8 cellular contexts compared by ENCODE assay signal in the genomic region with DNA sequence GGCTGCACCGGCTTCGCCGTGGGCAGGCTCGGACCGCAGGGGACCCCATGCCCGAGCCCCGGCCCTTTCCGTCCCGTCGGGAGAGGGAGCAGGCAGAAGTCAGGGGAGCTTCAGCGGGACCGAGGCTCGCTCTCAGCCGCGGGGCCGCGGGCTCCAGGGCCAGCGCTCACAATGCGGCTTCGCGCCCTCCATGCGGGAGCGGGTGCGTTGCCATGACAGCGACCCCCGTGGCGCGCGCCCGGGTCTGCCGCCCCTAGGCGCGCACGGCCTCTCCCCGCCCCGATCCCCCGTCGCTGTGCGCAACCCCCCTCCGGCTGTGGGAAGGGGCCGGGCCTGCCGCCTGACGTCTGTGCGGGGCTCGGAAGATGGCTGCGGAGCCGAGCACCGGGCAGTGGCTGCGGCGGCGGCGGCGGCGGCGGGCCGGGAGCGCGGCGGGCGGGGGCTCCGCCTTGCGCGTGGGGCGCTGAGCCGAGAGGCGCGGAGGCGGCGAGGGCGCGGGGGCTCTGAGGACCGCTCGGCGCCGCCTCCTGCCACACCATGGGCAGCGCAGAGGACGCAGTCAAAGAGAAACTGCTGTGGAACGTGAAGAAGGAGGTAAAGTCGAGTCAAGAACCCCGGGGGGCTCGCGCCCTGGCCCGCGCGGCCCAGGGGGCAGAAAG. TPM values are rescaled to one million over a fixed set of nuclear protein-coding genes. Genes with fewer than 3 reads are reported as not detected.
DNase-seq lines count a peak whose midpoint lies in the region; ATAC-seq and TF ChIP-seq lines count a peak whose summit lies in the region.

A gene with protein sequence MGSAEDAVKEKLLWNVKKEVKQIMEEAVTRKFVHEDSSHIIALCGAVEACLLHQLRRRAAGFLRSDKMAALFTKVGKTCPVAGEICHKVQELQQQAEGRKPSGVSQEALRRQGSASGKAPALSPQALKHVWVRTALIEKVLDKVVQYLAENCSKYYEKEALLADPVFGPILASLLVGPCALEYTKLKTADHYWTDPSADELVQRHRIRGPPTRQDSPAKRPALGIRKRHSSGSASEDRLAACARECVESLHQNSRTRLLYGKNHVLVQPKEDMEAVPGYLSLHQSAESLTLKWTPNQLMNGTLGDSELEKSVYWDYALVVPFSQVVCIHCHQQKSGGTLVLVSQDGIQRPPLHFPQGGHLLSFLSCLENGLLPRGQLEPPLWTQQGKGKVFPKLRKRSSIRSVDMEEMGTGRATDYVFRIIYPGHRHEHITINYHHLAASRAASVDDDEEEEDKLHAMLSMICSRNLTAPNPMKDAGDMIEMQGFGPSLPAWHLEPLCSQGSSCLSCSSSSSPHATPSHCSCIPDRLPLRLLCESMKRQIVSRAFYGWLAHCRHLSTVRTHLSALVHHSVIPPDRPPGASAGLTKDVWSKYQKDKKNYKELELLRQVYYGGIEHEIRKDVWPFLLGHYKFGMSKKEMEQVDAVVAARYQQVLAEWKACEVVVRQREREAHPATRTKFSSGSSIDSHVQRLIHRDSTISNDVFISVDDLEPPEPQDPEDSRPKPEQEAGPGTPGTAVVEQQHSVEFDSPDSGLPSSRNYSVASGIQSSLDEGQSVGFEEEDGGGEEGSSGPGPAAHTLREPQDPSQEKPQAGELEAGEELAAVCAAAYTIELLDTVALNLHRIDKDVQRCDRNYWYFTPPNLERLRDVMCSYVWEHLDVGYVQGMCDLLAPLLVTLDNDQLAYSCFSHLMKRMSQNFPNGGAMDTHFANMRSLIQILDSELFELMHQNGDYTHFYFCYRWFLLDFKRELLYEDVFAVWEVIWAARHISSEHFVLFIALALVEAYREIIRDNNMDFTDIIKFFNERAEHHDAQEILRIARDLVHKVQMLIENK (plus strand): TSS at position 350 of the 659 bp plus-strand sequence. CDS start 188 bp downstream, at position 538.

- H3K27ac ChIP-seq in SK-N-MC (peak within 1 kb of the TSS; percentile 86), thymus (ENCODE audit: low read depth) (peak within 1 kb of the TSS; percentile 91)

- H3K27me3 Mint-ChIP-seq in activated naive CD4-positive, alpha-beta T cell treated with anti-CD3 and anti-CD28 coated beads, Interleukin-2, amount 50 U/mL, for 24 hours: no peaks in the 10 kb centered on the region

- no peaks in the 10 kb centered on the region for H3K9me3 Mint-ChIP-seq in activated naive CD4-positive, alpha-beta T cell treated with anti-CD3 and anti-CD28 coated beads, Interleukin-2, amount 50 U/mL, for 24 hours

- peak within 1 kb of the TSS; percentile 98 for H3K9ac ChIP-seq in SK-N-MC (ENCODE audit: insufficient read length)

- H3K4me1 Mint-ChIP-seq in activated naive CD4-positive, alpha-beta T cell treated with anti-CD3 and anti-CD28 coated beads, Interleukin-2, amount 50 U/mL, for 24 hours: peaks cover 17% of the 10 kb centered on the region

- DNase-seq in GM13976 (ENCODE audit: low spot score): peak; percentile 91
- peak; percentile 33 for DNase-seq in HT1080 (ENCODE audit: low read depth)
- DNase-seq in SK-N-MC (ENCODE audit: low read depth, low spot score): no peak
- no peak for DNase-seq in glomerular endothelial cell (ENCODE audit: extremely low read depth, low read depth, low spot score)
- no peak for DNase-seq in omental fat pad (ENCODE audit: low spot score)

- H3K4me1 ChIP-seq in thymus (ENCODE audit: control insufficient read depth, insufficient read depth, low read length): peaks cover 13% of the 10 kb centered on the region

- ATAC-seq in omental fat pad (ENCODE audit: low FRiP score) (peak; percentile 50), HG03378 (IDR thresholded peaks at IDR 0.05; ENCODE audit: unreplicated experiment) (no peak)

- TF ChIP-seq CTCF in GM13976 (IDR thresholded peaks at IDR 0.05; ENCODE audit: borderline replicate concordance, control extremely low read depth, extremely low read depth, insufficient read depth, missing control alignments) (no peak), omental fat pad (IDR thresholded peaks at IDR 0.05) (no peak)

- in situ Hi-C loops in GM13976 (cut with MboI; ENCODE audit: low sequenced_read_pairs, unreplicated experiment): no loop called here

- H3K4me3 ChIP-seq in SK-N-MC (peak within 1 kb of the TSS; percentile 97), thymus (ENCODE audit: low read length) (peak within 1 kb of the TSS; percentile 93)

- no peaks in the 10 kb centered on the region for H3K9me3 ChIP-seq in SK-N-MC (ENCODE audit: low read depth, low read length)
- H3K9me3 ChIP-seq in thymus (ENCODE audit: control insufficient read depth): no peaks in the 10 kb centered on the region

- H3K36me3 ChIP-seq in SK-N-MC (ENCODE audit: insufficient read depth, low read length) (peaks cover 44% of the 10 kb centered on the region), thymus (ENCODE audit: control insufficient read depth, insufficient read depth) (peaks cover 23% of the 10 kb centered on the region)

- peak within 1 kb of the TSS; percentile 99 for H3K27ac Mint-ChIP-seq in activated naive CD4-positive, alpha-beta T cell treated with anti-CD3 and anti-CD28 coated beads, Interleukin-2, amount 50 U/mL, for 24 hours

- peak within 1 kb of the TSS; percentile 86 for H3K4me3 Mint-ChIP-seq in activated naive CD4-positive, alpha-beta T cell treated with anti-CD3 and anti-CD28 coated beads, Interleukin-2, amount 50 U/mL, for 24 hours

- H3K27me3 ChIP-seq in thymus (ENCODE audit: control insufficient read depth, insufficient read depth): no peaks in the 10 kb centered on the region

- WGBS in thymus: under 1% methylated on average over 85 of the region's 85 CpGs

- H3K36me3 Mint-ChIP-seq in activated naive CD4-positive, alpha-beta T cell treated with anti-CD3 and anti-CD28 coated beads, Interleukin-2, amount 50 U/mL, for 24 hours: peaks cover 17% of the 10 kb centered on the region

RNA-seq across cellular contexts. Expression of the gene that starts here (rescaled TPM):
- 35.8 and 39.4 TPM in 2 replicates for total RNA-seq in HT1080 (2014; rRNA removed; shearing (Covaris generic))
- 15.1 and 15.6 TPM in 2 replicates for polyA plus RNA-seq in HT1080 (2015; cell fraction: cytosol; rRNA removed)
- polyA plus RNA-seq in HT1080 (2015; cell fraction: nucleus; rRNA removed): 171 and 177 TPM in 2 replicates
- total RNA-seq in glomerular endothelial cell (42.2 and 61.4 TPM in 2 replicates), omental fat pad (10 to 100 TPM; 30.8 to 50.7 (median 39.8) TPM)
- polyA plus RNA-seq in thymus: 100 TPM

Comparison
In these comparisons a context has a peak if more than half of its experiments do, and no peak if none do; other contexts are left out.
1. DNase-seq: peak in GM13976 (single experiment) and HT1080 (single experiment); none in SK-N-MC (single experiment), glomerular endothelial cell (single experiment) and omental fat pad (single experiment).